ENCODE assay signal across 26 cellular contexts in genomic region chr16:81337097-81337496, GRCh38.
"Had no signal": no experiment of that assay in that cellular context is flagged by ENCODE, and none has a peak within 500 bp of the region (broad histone marks: within the 10 kb centered on the region; RNA-seq: fewer than 3 reads in every experiment).

No MANE protein-coding gene starts in this region.

- ATAC-seq: effector memory CD8-positive, alpha-beta T cell; left lobe of liver; natural killer cell; psoas muscle; right cardiac atrium; stimulated activated memory B cell treated with anti-CD40 and anti-IgM and Interleukin-4, amounts not matched to agents 10 μg/mL and 1 μg/mL and 100 μg/mL, for 72 hours; stimulated activated naive CD8-positive, alpha-beta T cell treated with anti-CD3 and anti-CD28 coated beads, Interleukin-15, Interleukin-2, amounts not matched to agents 100 U/mL and 50 U/mL, for 24 hours had no signal

- H3K27me3 Mint-ChIP-seq: effector memory CD8-positive, alpha-beta T cell; memory B cell; stimulated activated memory B cell treated with anti-CD40 and anti-IgM and Interleukin-4, amounts not matched to agents 10 μg/mL and 1 μg/mL and 100 μg/mL, for 72 hours; type B pancreatic cell had no signal

- FAIRE-seq: endometrium, frontal cortex, keratinocyte had no signal

- H3K4me3 Mint-ChIP-seq: effector memory CD8-positive, alpha-beta T cell; immature natural killer cell; memory B cell; natural killer cell; stimulated activated memory B cell treated with anti-CD40 and anti-IgM and Interleukin-4, amounts not matched to agents 10 μg/mL and 1 μg/mL and 100 μg/mL, for 72 hours; type B pancreatic cell had no signal

- H3K9me3 Mint-ChIP-seq: effector memory CD8-positive, alpha-beta T cell; natural killer cell had no signal

- DNase-seq: dermis blood vessel endothelial cell; effector memory CD8-positive, alpha-beta T cell; erythroblast; esophagus squamous epithelium; hypothalamus; immature natural killer cell; natural killer cell; occipital lobe; ovary; posterior cingulate gyrus; psoas muscle; right cardiac atrium; sigmoid colon; stimulated activated CD4-positive, alpha-beta T cell treated with anti-CD3 and anti-CD28 coated beads, Interleukin-2, amount 100 ng/mL, for 24 hours; stimulated activated CD4-positive, alpha-beta T cell treated with anti-CD3 and anti-CD28 coated beads, Interleukin-4, amount 100 ng/mL, for 24 hours; stimulated activated naive CD8-positive, alpha-beta T cell treated with anti-CD3 and anti-CD28 coated beads, Interleukin-15, Interleukin-2, amounts not matched to agents 100 U/mL and 50 U/mL, for 24 hours; substantia nigra; testis; tibial artery had no signal

- H3K27ac Mint-ChIP-seq: effector memory CD8-positive, alpha-beta T cell; immature natural killer cell; memory B cell; natural killer cell; stimulated activated memory B cell treated with anti-CD40 and anti-IgM and Interleukin-4, amounts not matched to agents 10 μg/mL and 1 μg/mL and 100 μg/mL, for 72 hours; type B pancreatic cell had no signal

- H3K4me1 Mint-ChIP-seq: immature natural killer cell, memory B cell had no signal

- H3K36me3 Mint-ChIP-seq: natural killer cell had no signal
